8 cellular contexts compared by ENCODE assay signal in genomic region chr11:119284344-119285157, GRCh38. TPM values are rescaled to one million over a fixed set of nuclear protein-coding genes. Genes with fewer than 3 reads are reported as not detected.
A peak's percentile ranks its signal among the peaks of the same experiment; 100 is the strongest.
DNase-seq lines count a peak whose midpoint lies in the region; ATAC-seq, FAIRE-seq and TF ChIP-seq lines count a peak whose summit lies in the region.

No MANE protein-coding gene starts in this region.

- no peak overlapping the region for H3K9ac ChIP-seq in HCT116 (ENCODE audit: low read length)

- TF ChIP-seq POLR2A in HCT116 (IDR thresholded peaks at IDR 0.05; ENCODE audit: borderline replicate concordance, extremely low read depth, insufficient read depth, insufficient read length) (no peak), Peyer's patch (IDR thresholded peaks at IDR 0.05) (no peak), ovary (IDR thresholded peaks at IDR 0.05) (no peak)

- no peaks in the 10 kb centered on the region for H3K79me2 ChIP-seq in HCT116 (ENCODE audit: insufficient read depth, low read length)

- no peak overlapping the region for H3K4me3 Mint-ChIP-seq in nephron

- H3K27ac ChIP-seq in HCT116 (ENCODE audit: low read depth, low read length) (no peak overlapping the region), Peyer's patch (no peak overlapping the region), ovary (no peak overlapping the region)

- no TSS peak for BruUV-seq in HCT116 (replicated peaks; lab: Mats Ljungman, UMichigan)

- H3K9me2 ChIP-seq in HCT116 (ENCODE audit: insufficient read depth) = no peaks in the 10 kb centered on the region

- H3K4me3 ChIP-seq in HCT116 (replicated peaks in 1 of 2; ENCODE audit: low read depth in 1 of 2, low read length in 2 of 2) (no peak overlapping the region), Peyer's patch (no peak overlapping the region), ovary (no peak overlapping the region)

- H3K27me3 ChIP-seq in HCT116 (ENCODE audit: insufficient read depth, low read length) = no peaks in the 10 kb centered on the region
- H3K27me3 ChIP-seq in Peyer's patch = no peaks in the 10 kb centered on the region
- no peaks in the 10 kb centered on the region for H3K27me3 ChIP-seq in ovary

- peaks cover 63% of the 10 kb centered on the region for H3K36me3 Mint-ChIP-seq in nephron (ENCODE audit: low read depth)

- H3K9me3 Mint-ChIP-seq in nephron = no peaks in the 10 kb centered on the region

- H3K9me3 ChIP-seq in HCT116 (ENCODE audit: control insufficient read depth in 1 of 2, insufficient read depth in 1 of 2, low read depth in 1 of 2, low read length in 2 of 2) = no peaks in the 10 kb centered on the region
- no peaks in the 10 kb centered on the region for H3K9me3 ChIP-seq in Peyer's patch
- no peaks in the 10 kb centered on the region for H3K9me3 ChIP-seq in ovary

- 67 to 72% (median 69%) methylated on average over 9 of the region's 9 CpGs for WGBS in ovary, 3 donors

- peak; percentile 96 for ATAC-seq in HCT116

- peak; percentile 72 for TF ChIP-seq RAD21 in HCT116 (IDR thresholded peaks at IDR 0.05; ENCODE audit: low read depth)

- H3K27me3 Mint-ChIP-seq in nephron (ENCODE audit: low read depth) = no peaks in the 10 kb centered on the region

- TF ChIP-seq CTCF in HCT116 (IDR thresholded peaks at IDR 0.05 in 2 of 3, conservative IDR thresholded peaks at IDR 0.05 in 1 of 3; ENCODE audit: borderline replicate concordance in 1 of 3, insufficient read depth in 1 of 3, low read depth in 2 of 3, low read length in 2 of 3) (peak; percentile 52 to 78 (median 70); a peak in 5 of 6 replicates), Peyer's patch (IDR thresholded peaks at IDR 0.05) (peak in 4 of 6 experiments; percentile 41 to 57 (median 50)), nephron (IDR thresholded peaks at IDR 0.05; ENCODE audit: unreplicated experiment in 3 of 3) (peak; percentile 40 to 50 (median 41)), ovary (IDR thresholded peaks at IDR 0.05) (no peak)

- H4K20me1 ChIP-seq in HCT116 (ENCODE audit: insufficient read depth) = no peaks in the 10 kb centered on the region

- intact Hi-C loops in HCT116 (cut with micrococcal nuclease) = no loop called here
- intact Hi-C loops in ovary (cut with DNase I) = loop anchor here in 1 of 4 donors (10.0 kb wide), 1 partner anchor 70 kb away; no protein-coding TSS in a partner anchor

- H3K36me3 ChIP-seq in HCT116 (ENCODE audit: control insufficient read depth in 1 of 2, insufficient read depth in 2 of 2, low read length in 2 of 2) (peaks cover 10 to 22% of the 10 kb centered on the region in 2 experiments; a peak in 2 of 4 replicates), Peyer's patch (peaks cover 0 to 34% (median 0%) of the 10 kb centered on the region in 3 donors), ovary (no peaks in the 10 kb centered on the region)

- H2AFZ ChIP-seq in HCT116 (ENCODE audit: low read depth, low read length, poor library complexity, severe bottlenecking) = no peak overlapping the region

- H3K4me2 ChIP-seq in HCT116 (ENCODE audit: low read length) = no peak overlapping the region

- FAIRE-seq in endometrium (lab: Jason Lieb, UNC) = peak; percentile 48

- peak; percentile 4 for DNase-seq in NCI-H2171 treated with DMSO at 0.1 percent for 48 hours (lab: John Stamatoyannopoulos, UW)
- no peak for DNase-seq in NCI-H2171 (lab: John Stamatoyannopoulos, UW)
- peak; percentile 32 for DNase-seq in HCT116 (ENCODE audit: low read depth, low spot score)
- no peak for DNase-seq in Peyer's patch
- DNase-seq in ovary = no peak
- DNase-seq in GOT3 (lab: John Stamatoyannopoulos, UW) = no peak

- no peak overlapping the region for H3K27ac Mint-ChIP-seq in nephron

- POLR2A ChIA-PET in HCT116 (lab: Charles Lee) = interaction anchor here (0.8 kb wide), 1 partner anchor 42 kb away, joined by 3 read pairs; no protein-coding TSS in a partner anchor

- CTCF ChIA-PET in HCT116 (lab: Charles Lee) = interaction anchor here (0.8 to 1.6 kb wide), 11 partner anchors 9 to 217 kb away, joined by 3 to 6 read pairs (median 4); partner anchors contain the start of genes CBL and VPS11

- RAD21 ChIA-PET in HCT116 (lab: Charles Lee; ENCODE audit: low non-redundant PET in 1 of 2, low total read pairs in 2 of 2, uncharacterized antibody in 2 of 2, unreplicated experiment in 2 of 2) = interaction anchor here in 1 of 2 experiments (0.9 kb wide), 1 partner anchor 217 kb away, joined by 3 read pairs; the partner anchor contains the start of gene VPS11

- H3K4me1 Mint-ChIP-seq in nephron = peaks cover 9% of the 10 kb centered on the region

- TF ChIP-seq EP300 in ovary (IDR thresholded peaks at IDR 0.05) = no peak

- H3K4me1 ChIP-seq in HCT116 (ENCODE audit: control insufficient read depth in 1 of 2, insufficient read depth in 2 of 2, low read length in 2 of 2) (peaks cover 0 to 8% of the 10 kb centered on the region in 2 experiments; a peak in 2 of 4 replicates), Peyer's patch (no peaks in the 10 kb centered on the region), ovary (ENCODE audit: insufficient read depth) (no peaks in the 10 kb centered on the region)

TF ChIP-seq in HCT116, 20 proteins besides CTCF, POLR2A, EP300 and RAD21:
- TF ChIP-seq, protein P1, sequence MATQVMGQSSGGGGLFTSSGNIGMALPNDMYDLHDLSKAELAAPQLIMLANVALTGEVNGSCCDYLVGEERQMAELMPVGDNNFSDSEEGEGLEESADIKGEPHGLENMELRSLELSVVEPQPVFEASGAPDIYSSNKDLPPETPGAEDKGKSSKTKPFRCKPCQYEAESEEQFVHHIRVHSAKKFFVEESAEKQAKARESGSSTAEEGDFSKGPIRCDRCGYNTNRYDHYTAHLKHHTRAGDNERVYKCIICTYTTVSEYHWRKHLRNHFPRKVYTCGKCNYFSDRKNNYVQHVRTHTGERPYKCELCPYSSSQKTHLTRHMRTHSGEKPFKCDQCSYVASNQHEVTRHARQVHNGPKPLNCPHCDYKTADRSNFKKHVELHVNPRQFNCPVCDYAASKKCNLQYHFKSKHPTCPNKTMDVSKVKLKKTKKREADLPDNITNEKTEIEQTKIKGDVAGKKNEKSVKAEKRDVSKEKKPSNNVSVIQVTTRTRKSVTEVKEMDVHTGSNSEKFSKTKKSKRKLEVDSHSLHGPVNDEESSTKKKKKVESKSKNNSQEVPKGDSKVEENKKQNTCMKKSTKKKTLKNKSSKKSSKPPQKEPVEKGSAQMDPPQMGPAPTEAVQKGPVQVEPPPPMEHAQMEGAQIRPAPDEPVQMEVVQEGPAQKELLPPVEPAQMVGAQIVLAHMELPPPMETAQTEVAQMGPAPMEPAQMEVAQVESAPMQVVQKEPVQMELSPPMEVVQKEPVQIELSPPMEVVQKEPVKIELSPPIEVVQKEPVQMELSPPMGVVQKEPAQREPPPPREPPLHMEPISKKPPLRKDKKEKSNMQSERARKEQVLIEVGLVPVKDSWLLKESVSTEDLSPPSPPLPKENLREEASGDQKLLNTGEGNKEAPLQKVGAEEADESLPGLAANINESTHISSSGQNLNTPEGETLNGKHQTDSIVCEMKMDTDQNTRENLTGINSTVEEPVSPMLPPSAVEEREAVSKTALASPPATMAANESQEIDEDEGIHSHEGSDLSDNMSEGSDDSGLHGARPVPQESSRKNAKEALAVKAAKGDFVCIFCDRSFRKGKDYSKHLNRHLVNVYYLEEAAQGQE (IDR thresholded peaks at IDR 0.05; ENCODE audit: low read depth) = no peak
- peak; percentile 76 for TF ChIP-seq ELF1 (IDR thresholded peaks at IDR 0.05; ENCODE audit: borderline replicate concordance, low read depth)
TF ChIP-seq in HCT116: peak in this region for 1.

RNA-seq across cellular contexts. Expression of gene MCAM, which starts 32.4 kb away (rescaled TPM):
- total RNA-seq in HCT116 (2021; ENCODE audit: unreplicated experiment) (17.4 TPM), Peyer's patch (100 to 1,000 TPM in 1 of 4 donors, 10 to 100 TPM in 3; 27.5 to 112 (median 66.2) TPM), ovary (100 to 1,000 TPM in 2 of 7 donors, 10 to 100 TPM in 5; 34.6 to 121 (median 45.7) TPM)
- 18.3 and 20.6 TPM in 2 replicates for polyA plus RNA-seq in HCT116 (2012)
- polyA plus RNA-seq in ovary = 100 to 1,000 TPM in 1 of 2 donors, 10 to 100 TPM in 1; 89.9 to 119 TPM

RNA-seq across cellular contexts. Expression of gene RNF26, which starts 49.8 kb away (rescaled TPM):
- total RNA-seq in HCT116 (2021; ENCODE audit: unreplicated experiment) (45.6 TPM), Peyer's patch (10 to 100 TPM; 15.5 to 23.4 (median 16.5) TPM), ovary (10 to 100 TPM in 6 of 7 donors, 1 to 10 TPM in 1; 7.0 to 25.8 (median 22.0) TPM)
- 49.8 and 55.4 TPM in 2 replicates for polyA plus RNA-seq in HCT116 (2012)
- 10 to 100 TPM; 14.9 to 18.1 TPM for polyA plus RNA-seq in ovary

RNA-seq across cellular contexts. Expression of gene C1QTNF5, which starts 56.1 kb away (rescaled TPM):
- total RNA-seq in HCT116 (2021; ENCODE audit: unreplicated experiment) (not detected), Peyer's patch (10 to 100 TPM; 10.3 to 26.4 (median 11.8) TPM), ovary (10 to 100 TPM in 4 of 7 donors, 1 to 10 TPM in 3; 4.4 to 25.7 (median 10.8) TPM)
- not detected in 2 replicates for polyA plus RNA-seq in HCT116 (2012)
- 10 to 100 TPM in 1 of 2 donors, 1 to 10 TPM in 1; 5.7 to 17.2 TPM for polyA plus RNA-seq in ovary

Comparison
In these comparisons a context has a peak if more than half of its experiments do, and no peak if none do; other contexts are left out.
1. DNase-seq: peak in NCI-H2171 treated with DMSO at 0.1 percent for 48 hours (single experiment) and HCT116 (single experiment); none in NCI-H2171 (single experiment), Peyer's patch (0 of 3), ovary (0 of 5) and GOT3 (single experiment).
2. CTCF ChIP-seq: peak in HCT116 (3 of 3), Peyer's patch (4 of 6) and nephron (3 of 3); none in ovary (0 of 3).